8 cellular contexts compared by ENCODE assay signal in genomic region chr3:52154135-52155094, GRCh38. TPM values are rescaled to one million over a fixed set of nuclear protein-coding genes. Genes with fewer than 3 reads are reported as not detected.
DNase-seq lines count a peak whose midpoint lies in the region; ATAC-seq and TF ChIP-seq lines count a peak whose summit lies in the region.

Gene POC1A, minus strand, starts transcription at chr3:52154423. Its CDS starts 51 bp downstream, at chr3:52154372.

- DNase-seq in GM03348 (ENCODE audit: low spot score) (peak; percentile 97), HFF-Myc (ENCODE audit: extremely low read depth, low read depth) (peak; percentile 96), MV-4-11 (lab: John Stamatoyannopoulos, UW) (peak; percentile 98), SK-N-DZ (ENCODE audit: low spot score) (peak; percentile 97), foreskin keratinocyte (peak; percentile 90 to 96), stromal cell of bone marrow (ENCODE audit: low read depth) (peak; percentile 98)
- peak; percentile 89 for DNase-seq in activated naive CD4-positive, alpha-beta T cell treated with Interleukin-2 at 50 U/mL for 16 hours

- TF ChIP-seq CTCF in HFF-Myc (IDR thresholded peaks at IDR 0.05; ENCODE audit: low read depth, low read length, missing control alignments) (no peak), foreskin keratinocyte (conservative IDR thresholded peaks at IDR 0.05) (no peak)

- H3K36me3 ChIP-seq in neuron (ENCODE audit: insufficient read depth, low read length) = peaks cover 5% of the 10 kb centered on the region

- peak within 1 kb of the TSS; percentile 92 for H2AFZ ChIP-seq in neuron (ENCODE audit: low read depth, low read length)

- peaks cover 5% of the 10 kb centered on the region for H3K4me1 ChIP-seq in foreskin keratinocyte
- H3K4me1 ChIP-seq in neuron (ENCODE audit: insufficient read depth, low read length) = peaks cover 9% of the 10 kb centered on the region

- H3K4me3 ChIP-seq in HFF-Myc (replicated peaks; ENCODE audit: low read depth, low read length) (peak within 1 kb of the TSS; percentile 58), neuron (ENCODE audit: low read length) (peak within 1 kb of the TSS; percentile 56)

- H3K27me3 ChIP-seq in foreskin keratinocyte (no peaks in the 10 kb centered on the region), neuron (ENCODE audit: insufficient read depth, low read length) (no peaks in the 10 kb centered on the region)

- H3K9me3 ChIP-seq in neuron (ENCODE audit: low read length) = no peaks in the 10 kb centered on the region

- peak within 1 kb of the TSS; percentile 48 for H3K27ac ChIP-seq in foreskin keratinocyte

- peak; percentile 95 for ATAC-seq in foreskin keratinocyte

RNA-seq across cellular contexts. Expression of gene POC1A, which starts in this region (rescaled TPM):
- polyA plus RNA-seq in SK-N-DZ (2014; cell fraction: cytosol; rRNA removed) = 5.6 and 10.6 TPM in 2 replicates
- polyA plus RNA-seq in SK-N-DZ (2014; cell fraction: nucleus; rRNA removed) = 8.5 and 10.8 TPM in 2 replicates
- total RNA-seq in foreskin keratinocyte = 21.9 and 26.6 TPM in 2 replicates
- 29.6 and 36.5 TPM in 2 replicates for polyA plus RNA-seq in foreskin keratinocyte

Comparison
In these comparisons a context has a peak if more than half of its experiments do, and no peak if none do; other contexts are left out.
1. Peak in every context shown above with its lines: DNase-seq, ATAC-seq, H3K4me3 ChIP-seq and H3K27ac ChIP-seq.